10 cellular contexts compared by ENCODE assay signal in genomic region chr17:67260051-67260987, GRCh38. TPM values are rescaled to one million over a fixed set of nuclear protein-coding genes. Genes with fewer than 3 reads are reported as not detected.
A peak's percentile ranks its signal among the peaks of the same experiment; 100 is the strongest.
DNase-seq lines count a peak whose midpoint lies in the region; ATAC-seq, FAIRE-seq and TF ChIP-seq lines count a peak whose summit lies in the region.
"Had no signal": no experiment of that assay in that cellular context is flagged by ENCODE, and none has a peak within 500 bp of the region (broad histone marks: within the 10 kb centered on the region; RNA-seq: fewer than 3 reads in every experiment).

No MANE protein-coding gene starts in this region.

- H3K79me2 ChIP-seq in GM23248 (ENCODE audit: insufficient read depth), result no peaks in the 10 kb centered on the region

- in situ Hi-C loops in GM23248 (cut with MboI), result no loop called here

- intact Hi-C loops in cardiac septum (cut with DNase I), result no loop called here

- H3K9me2 ChIP-seq in GM23248 (ENCODE audit: insufficient read depth), result no peaks in the 10 kb centered on the region

- no peak for FAIRE-seq in H54 (lab: Jason Lieb, UNC)

- DNase-seq in GM23248, result peak; percentile 74
- DNase-seq in SIG-M5 (lab: John Stamatoyannopoulos, UW), result peak; percentile 34
- DNase-seq in cardiac septum (ENCODE audit: low spot score), result peak; percentile 62
- DNase-seq in H54 (ENCODE audit: insufficient read length, low spot score), result no peak
- no peak for DNase-seq in GM19240 (ENCODE audit: insufficient read length, low spot score)
- DNase-seq: T1000 had no signal

- peak overlapping the region; percentile 7; the same call in 1 of the 2 replicates for H3K9ac ChIP-seq in GM23248

- H2AFZ ChIP-seq in GM23248, result peak overlapping the region; percentile 59

- H3K4me2 ChIP-seq in GM23248 (ENCODE audit: unreplicated experiment), result peak overlapping the region; percentile 44

- peaks cover 13% of the 10 kb centered on the region for H3F3A ChIP-seq in GM23248 (ENCODE audit: insufficient read depth)

- no peaks in the 10 kb centered on the region for H4K20me1 ChIP-seq in GM23248 (ENCODE audit: insufficient read depth)

- H3K27ac ChIP-seq in GM23248 (peak overlapping the region; percentile 57), skin epidermis (peak overlapping the region in 15 of 21 experiments; percentile 11 to 86 (median 42))
- H3K27ac ChIP-seq: epithelial cell of prostate had no signal

- peaks cover 5% of the 10 kb centered on the region; the same call in 1 of the 2 replicates for H3K4me1 ChIP-seq in GM23248 (ENCODE audit: insufficient read depth)

- ATAC-seq in HG03521 (IDR thresholded peaks at IDR 0.05; ENCODE audit: unreplicated experiment) (no peak), GM19463 (IDR thresholded peaks at IDR 0.05; ENCODE audit: unreplicated experiment) (no peak)

- no peak for TF ChIP-seq POLR2A in H54 (IDR thresholded peaks at IDR 0.05; ENCODE audit: low read depth, low read length)

- H3K4me3 ChIP-seq in GM23248, result peak overlapping the region; percentile 4
- H3K4me3 ChIP-seq in skin epidermis, result no peak overlapping the region

- no peaks in the 10 kb centered on the region for H3K36me3 ChIP-seq in GM23248 (ENCODE audit: low read depth)

- H3K27me3 ChIP-seq in GM23248 (replicated peaks; ENCODE audit: insufficient read depth), result no peaks in the 10 kb centered on the region

- 7 to 10% methylated on average over 14 of the region's 14 CpGs for WGBS in GM23248 (ENCODE audit: low coverage in 1 of 2, low lambda C conversion rate in 2 of 2, missing lambda C conversion rate in 2 of 2), 2 experiments

- no peaks in the 10 kb centered on the region for H3K9me3 ChIP-seq in GM23248 (ENCODE audit: low read depth)

RNA-seq across cellular contexts. Expression of gene HELZ, which starts 15.3 kb away (rescaled TPM):
- total RNA-seq in GM23248 (2014; rRNA removed; shearing (Covaris generic)), result 23.9 and 31.0 TPM in 2 replicates
- polyA plus RNA-seq in GM23248 (2016; fragmentation: Nextera tagmentation; extraction: Ambion mirVana), result 23.2 and 25.4 TPM in 2 replicates
- 42.6 TPM for total RNA-seq in cardiac septum

Comparison
In these comparisons a context has a peak if more than half of its experiments do, and no peak if none do; other contexts are left out.
1. DNase-seq: peak in GM23248 (single experiment), SIG-M5 (single experiment) and cardiac septum (single experiment); none in H54 (single experiment) and GM19240 (single experiment).